ENCODE assay signal across 1 cellular context in the genomic region with DNA sequence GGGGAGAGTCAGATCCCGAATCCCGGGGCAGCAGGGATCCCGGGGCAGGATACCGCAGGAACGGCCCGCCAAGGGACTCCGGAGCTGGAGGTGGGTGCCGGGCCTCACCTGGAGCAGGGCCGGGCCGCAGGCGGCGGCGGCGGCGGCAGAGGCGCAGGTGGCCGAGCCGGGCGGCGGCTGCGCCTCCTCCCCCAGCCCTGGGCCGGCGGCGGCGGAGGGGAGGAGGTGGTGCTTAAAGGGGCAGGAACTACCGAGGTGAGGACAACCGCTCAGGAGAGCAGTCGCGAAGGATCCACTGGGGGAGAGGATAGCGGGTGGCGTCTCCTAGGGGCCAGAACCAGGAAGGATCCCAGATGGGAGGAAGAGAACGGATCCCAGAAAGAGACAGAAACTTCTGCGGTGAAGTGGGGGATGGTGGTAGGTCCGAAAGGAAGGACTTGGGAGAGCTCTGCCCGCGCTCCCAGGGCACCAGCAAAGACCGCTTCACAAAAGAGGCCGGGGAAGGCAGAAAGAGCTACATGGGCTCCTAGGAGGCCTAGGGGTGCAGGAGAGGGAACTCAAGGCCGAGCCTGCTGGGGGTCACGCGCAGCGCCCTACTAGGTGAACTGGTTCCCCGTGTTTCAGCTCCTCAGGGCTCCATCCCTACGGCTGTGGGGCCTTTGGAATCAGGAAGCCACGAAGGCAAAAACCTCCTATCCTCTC.
TF ChIP-seq lines count a peak whose summit lies in the region.

No MANE protein-coding gene starts in this region.

TF ChIP-seq in K562, 482 proteins besides CTCF, POLR2A, EP300 and RAD21 (continued from another document and continues in another):
- TF ChIP-seq, protein P1, sequence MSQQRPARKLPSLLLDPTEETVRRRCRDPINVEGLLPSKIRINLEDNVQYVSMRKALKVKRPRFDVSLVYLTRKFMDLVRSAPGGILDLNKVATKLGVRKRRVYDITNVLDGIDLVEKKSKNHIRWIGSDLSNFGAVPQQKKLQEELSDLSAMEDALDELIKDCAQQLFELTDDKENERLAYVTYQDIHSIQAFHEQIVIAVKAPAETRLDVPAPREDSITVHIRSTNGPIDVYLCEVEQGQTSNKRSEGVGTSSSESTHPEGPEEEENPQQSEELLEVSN (IDR thresholded peaks at IDR 0.05; ENCODE audit: borderline replicate concordance in 1 of 2, extremely low read depth in 1 of 2, insufficient read depth in 1 of 2, insufficient read length in 1 of 2, low read depth in 1 of 2, low read length in 1 of 2, poor library complexity in 1 of 2, severe bottlenecking in 1 of 2): peak in 1 of 2 experiments; percentile 44
- TF ChIP-seq YY1 (IDR thresholded peaks at IDR 0.05; ENCODE audit: borderline replicate concordance in 1 of 3, control insufficient read depth in 1 of 3, extremely low read depth in 1 of 3, insufficient read depth in 3 of 3, insufficient read length in 1 of 3, insufficient replicate concordance in 2 of 3, low read depth in 1 of 3, low read length in 2 of 3): no peak
- TF ChIP-seq, protein P2, sequence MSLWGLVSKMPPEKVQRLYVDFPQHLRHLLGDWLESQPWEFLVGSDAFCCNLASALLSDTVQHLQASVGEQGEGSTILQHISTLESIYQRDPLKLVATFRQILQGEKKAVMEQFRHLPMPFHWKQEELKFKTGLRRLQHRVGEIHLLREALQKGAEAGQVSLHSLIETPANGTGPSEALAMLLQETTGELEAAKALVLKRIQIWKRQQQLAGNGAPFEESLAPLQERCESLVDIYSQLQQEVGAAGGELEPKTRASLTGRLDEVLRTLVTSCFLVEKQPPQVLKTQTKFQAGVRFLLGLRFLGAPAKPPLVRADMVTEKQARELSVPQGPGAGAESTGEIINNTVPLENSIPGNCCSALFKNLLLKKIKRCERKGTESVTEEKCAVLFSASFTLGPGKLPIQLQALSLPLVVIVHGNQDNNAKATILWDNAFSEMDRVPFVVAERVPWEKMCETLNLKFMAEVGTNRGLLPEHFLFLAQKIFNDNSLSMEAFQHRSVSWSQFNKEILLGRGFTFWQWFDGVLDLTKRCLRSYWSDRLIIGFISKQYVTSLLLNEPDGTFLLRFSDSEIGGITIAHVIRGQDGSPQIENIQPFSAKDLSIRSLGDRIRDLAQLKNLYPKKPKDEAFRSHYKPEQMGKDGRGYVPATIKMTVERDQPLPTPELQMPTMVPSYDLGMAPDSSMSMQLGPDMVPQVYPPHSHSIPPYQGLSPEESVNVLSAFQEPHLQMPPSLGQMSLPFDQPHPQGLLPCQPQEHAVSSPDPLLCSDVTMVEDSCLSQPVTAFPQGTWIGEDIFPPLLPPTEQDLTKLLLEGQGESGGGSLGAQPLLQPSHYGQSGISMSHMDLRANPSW (CRISPR knock-in tag; IDR thresholded peaks at IDR 0.05): no peak
- peak; percentile 29; the same call in 1 of the 2 replicates for TF ChIP-seq CBFB (CRISPR knock-in tag; IDR thresholded peaks at IDR 0.05)
- peak; percentile 36; the same call in 1 of the 2 replicates for TF ChIP-seq PHF8 (IDR thresholded peaks at IDR 0.05; ENCODE audit: borderline replicate concordance, low read length)
- TF ChIP-seq, protein P3, sequence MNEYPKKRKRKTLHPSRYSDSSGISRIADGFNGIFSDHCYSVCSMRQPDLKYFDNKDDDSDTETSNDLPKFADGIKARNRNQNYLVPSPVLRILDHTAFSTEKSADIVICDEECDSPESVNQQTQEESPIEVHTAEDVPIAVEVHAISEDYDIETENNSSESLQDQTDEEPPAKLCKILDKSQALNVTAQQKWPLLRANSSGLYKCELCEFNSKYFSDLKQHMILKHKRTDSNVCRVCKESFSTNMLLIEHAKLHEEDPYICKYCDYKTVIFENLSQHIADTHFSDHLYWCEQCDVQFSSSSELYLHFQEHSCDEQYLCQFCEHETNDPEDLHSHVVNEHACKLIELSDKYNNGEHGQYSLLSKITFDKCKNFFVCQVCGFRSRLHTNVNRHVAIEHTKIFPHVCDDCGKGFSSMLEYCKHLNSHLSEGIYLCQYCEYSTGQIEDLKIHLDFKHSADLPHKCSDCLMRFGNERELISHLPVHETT (CRISPR knock-in tag; conservative IDR thresholded peaks at IDR 0.05 in 1 of 2, IDR thresholded peaks at IDR 0.05 in 1 of 2): 0 out of 4 replicates have a peak, but pooled peaks of 1 of the 2 experiments have one; percentile 24
- peak; percentile 67; the same call in 1 of the 2 replicates for TF ChIP-seq ZNF263 (CRISPR knock-in tag; IDR thresholded peaks at IDR 0.05; ENCODE audit: borderline replicate concordance)
- peak in 1 of 2 experiments; percentile 27; a peak in 2 of 4 replicates for TF ChIP-seq HDAC1 (IDR thresholded peaks at IDR 0.05)
- no peak for TF ChIP-seq LEF1 (IDR thresholded peaks at IDR 0.05)
- TF ChIP-seq NCOA1 (IDR thresholded peaks at IDR 0.05; ENCODE audit: low read depth): no peak
- TF ChIP-seq ZKSCAN8 (CRISPR knock-in tag; IDR thresholded peaks at IDR 0.05): no peak
- TF ChIP-seq PHTF2 (CRISPR knock-in tag; IDR thresholded peaks at IDR 0.05): no peak
- no peak for TF ChIP-seq ETS2 (tag; IDR thresholded peaks at IDR 0.05; ENCODE audit: borderline replicate concordance, poor library complexity, severe bottlenecking)
- TF ChIP-seq RCOR1 (IDR thresholded peaks at IDR 0.05; ENCODE audit: borderline replicate concordance in 1 of 2, low read depth in 2 of 2, low read length in 2 of 2): peak in 1 of 2 experiments; percentile 63; a peak in 2 of 4 replicates
- TF ChIP-seq, protein P4, sequence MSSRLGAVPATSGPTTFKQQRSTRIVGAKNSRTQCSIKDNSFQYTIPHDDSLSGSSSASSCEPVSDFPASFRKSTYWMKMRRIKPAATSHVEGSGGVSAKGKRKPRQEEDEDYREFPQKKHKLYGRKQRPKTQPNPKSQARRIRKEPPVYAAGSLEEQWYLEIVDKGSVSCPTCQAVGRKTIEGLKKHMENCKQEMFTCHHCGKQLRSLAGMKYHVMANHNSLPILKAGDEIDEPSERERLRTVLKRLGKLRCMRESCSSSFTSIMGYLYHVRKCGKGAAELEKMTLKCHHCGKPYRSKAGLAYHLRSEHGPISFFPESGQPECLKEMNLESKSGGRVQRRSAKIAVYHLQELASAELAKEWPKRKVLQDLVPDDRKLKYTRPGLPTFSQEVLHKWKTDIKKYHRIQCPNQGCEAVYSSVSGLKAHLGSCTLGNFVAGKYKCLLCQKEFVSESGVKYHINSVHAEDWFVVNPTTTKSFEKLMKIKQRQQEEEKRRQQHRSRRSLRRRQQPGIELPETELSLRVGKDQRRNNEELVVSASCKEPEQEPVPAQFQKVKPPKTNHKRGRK (tag; IDR thresholded peaks at IDR 0.05): no peak
- TF ChIP-seq ESRRA (IDR thresholded peaks at IDR 0.05; ENCODE audit: borderline replicate concordance, low read depth): peak; percentile 50; the same call in 1 of the 2 replicates
- TF ChIP-seq TEAD4 (IDR thresholded peaks at IDR 0.05; ENCODE audit: low read length): peak; percentile 28; the same call in 1 of the 2 replicates
- TF ChIP-seq TEAD4 (CRISPR knock-in tag; IDR thresholded peaks at IDR 0.05; ENCODE audit: borderline replicate concordance): no peak
- TF ChIP-seq ZEB2 (IDR thresholded peaks at IDR 0.05): peak; percentile 39; the same call in 1 of the 2 replicates
- no peak for TF ChIP-seq CSDE1 (IDR thresholded peaks at IDR 0.05)
- no peak for TF ChIP-seq PCBP2 (IDR thresholded peaks at IDR 0.05; ENCODE audit: low read depth, low read length, poor library complexity, severe bottlenecking)
- peak; percentile 79 for TF ChIP-seq NBN (IDR thresholded peaks at IDR 0.05; ENCODE audit: low read depth)
- TF ChIP-seq, protein P5, sequence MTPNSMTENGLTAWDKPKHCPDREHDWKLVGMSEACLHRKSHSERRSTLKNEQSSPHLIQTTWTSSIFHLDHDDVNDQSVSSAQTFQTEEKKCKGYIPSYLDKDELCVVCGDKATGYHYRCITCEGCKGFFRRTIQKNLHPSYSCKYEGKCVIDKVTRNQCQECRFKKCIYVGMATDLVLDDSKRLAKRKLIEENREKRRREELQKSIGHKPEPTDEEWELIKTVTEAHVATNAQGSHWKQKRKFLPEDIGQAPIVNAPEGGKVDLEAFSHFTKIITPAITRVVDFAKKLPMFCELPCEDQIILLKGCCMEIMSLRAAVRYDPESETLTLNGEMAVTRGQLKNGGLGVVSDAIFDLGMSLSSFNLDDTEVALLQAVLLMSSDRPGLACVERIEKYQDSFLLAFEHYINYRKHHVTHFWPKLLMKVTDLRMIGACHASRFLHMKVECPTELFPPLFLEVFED (CRISPR knock-in tag; conservative IDR thresholded peaks at IDR 0.05): no peak
- TF ChIP-seq CXXC5 (CRISPR knock-in tag; IDR thresholded peaks at IDR 0.05): peak; percentile 69
- no peak for TF ChIP-seq SRSF3 (IDR thresholded peaks at IDR 0.05; ENCODE audit: insufficient read depth, low read length)
- TF ChIP-seq, protein P6, sequence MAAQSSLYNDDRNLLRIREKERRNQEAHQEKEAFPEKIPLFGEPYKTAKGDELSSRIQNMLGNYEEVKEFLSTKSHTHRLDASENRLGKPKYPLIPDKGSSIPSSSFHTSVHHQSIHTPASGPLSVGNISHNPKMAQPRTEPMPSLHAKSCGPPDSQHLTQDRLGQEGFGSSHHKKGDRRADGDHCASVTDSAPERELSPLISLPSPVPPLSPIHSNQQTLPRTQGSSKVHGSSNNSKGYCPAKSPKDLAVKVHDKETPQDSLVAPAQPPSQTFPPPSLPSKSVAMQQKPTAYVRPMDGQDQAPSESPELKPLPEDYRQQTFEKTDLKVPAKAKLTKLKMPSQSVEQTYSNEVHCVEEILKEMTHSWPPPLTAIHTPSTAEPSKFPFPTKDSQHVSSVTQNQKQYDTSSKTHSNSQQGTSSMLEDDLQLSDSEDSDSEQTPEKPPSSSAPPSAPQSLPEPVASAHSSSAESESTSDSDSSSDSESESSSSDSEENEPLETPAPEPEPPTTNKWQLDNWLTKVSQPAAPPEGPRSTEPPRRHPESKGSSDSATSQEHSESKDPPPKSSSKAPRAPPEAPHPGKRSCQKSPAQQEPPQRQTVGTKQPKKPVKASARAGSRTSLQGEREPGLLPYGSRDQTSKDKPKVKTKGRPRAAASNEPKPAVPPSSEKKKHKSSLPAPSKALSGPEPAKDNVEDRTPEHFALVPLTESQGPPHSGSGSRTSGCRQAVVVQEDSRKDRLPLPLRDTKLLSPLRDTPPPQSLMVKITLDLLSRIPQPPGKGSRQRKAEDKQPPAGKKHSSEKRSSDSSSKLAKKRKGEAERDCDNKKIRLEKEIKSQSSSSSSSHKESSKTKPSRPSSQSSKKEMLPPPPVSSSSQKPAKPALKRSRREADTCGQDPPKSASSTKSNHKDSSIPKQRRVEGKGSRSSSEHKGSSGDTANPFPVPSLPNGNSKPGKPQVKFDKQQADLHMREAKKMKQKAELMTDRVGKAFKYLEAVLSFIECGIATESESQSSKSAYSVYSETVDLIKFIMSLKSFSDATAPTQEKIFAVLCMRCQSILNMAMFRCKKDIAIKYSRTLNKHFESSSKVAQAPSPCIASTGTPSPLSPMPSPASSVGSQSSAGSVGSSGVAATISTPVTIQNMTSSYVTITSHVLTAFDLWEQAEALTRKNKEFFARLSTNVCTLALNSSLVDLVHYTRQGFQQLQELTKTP (IDR thresholded peaks at IDR 0.05; ENCODE audit: low read depth in 1 of 2, partially characterized antibody in 2 of 2): no peak
- no peak for TF ChIP-seq ZNF444 (CRISPR knock-in tag; IDR thresholded peaks at IDR 0.05)
- no peak for TF ChIP-seq CHD4 (IDR thresholded peaks at IDR 0.05; ENCODE audit: insufficient read depth, insufficient replicate concordance, low read depth, low read length, poor library complexity, severe bottlenecking)
- peak; percentile 30 for TF ChIP-seq ETV5 (CRISPR knock-in tag; IDR thresholded peaks at IDR 0.05; ENCODE audit: low read depth)
- TF ChIP-seq, protein P7, sequence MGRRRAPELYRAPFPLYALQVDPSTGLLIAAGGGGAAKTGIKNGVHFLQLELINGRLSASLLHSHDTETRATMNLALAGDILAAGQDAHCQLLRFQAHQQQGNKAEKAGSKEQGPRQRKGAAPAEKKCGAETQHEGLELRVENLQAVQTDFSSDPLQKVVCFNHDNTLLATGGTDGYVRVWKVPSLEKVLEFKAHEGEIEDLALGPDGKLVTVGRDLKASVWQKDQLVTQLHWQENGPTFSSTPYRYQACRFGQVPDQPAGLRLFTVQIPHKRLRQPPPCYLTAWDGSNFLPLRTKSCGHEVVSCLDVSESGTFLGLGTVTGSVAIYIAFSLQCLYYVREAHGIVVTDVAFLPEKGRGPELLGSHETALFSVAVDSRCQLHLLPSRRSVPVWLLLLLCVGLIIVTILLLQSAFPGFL (CRISPR knock-in tag; IDR thresholded peaks at IDR 0.05): 0 out of 2 replicates have a peak, but pooled peaks have one; percentile 33
- TF ChIP-seq PML (IDR thresholded peaks at IDR 0.05; ENCODE audit: low read length): 0 out of 2 replicates have a peak, but pooled peaks have one; percentile 8
- TF ChIP-seq, protein P8, sequence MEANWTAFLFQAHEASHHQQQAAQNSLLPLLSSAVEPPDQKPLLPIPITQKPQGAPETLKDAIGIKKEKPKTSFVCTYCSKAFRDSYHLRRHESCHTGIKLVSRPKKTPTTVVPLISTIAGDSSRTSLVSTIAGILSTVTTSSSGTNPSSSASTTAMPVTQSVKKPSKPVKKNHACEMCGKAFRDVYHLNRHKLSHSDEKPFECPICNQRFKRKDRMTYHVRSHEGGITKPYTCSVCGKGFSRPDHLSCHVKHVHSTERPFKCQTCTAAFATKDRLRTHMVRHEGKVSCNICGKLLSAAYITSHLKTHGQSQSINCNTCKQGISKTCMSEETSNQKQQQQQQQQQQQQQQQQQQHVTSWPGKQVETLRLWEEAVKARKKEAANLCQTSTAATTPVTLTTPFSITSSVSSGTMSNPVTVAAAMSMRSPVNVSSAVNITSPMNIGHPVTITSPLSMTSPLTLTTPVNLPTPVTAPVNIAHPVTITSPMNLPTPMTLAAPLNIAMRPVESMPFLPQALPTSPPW (CRISPR knock-in tag; IDR thresholded peaks at IDR 0.05): peak; percentile 81
- TF ChIP-seq LCOR (CRISPR knock-in tag; IDR thresholded peaks at IDR 0.05): 0 out of 2 replicates have a peak, but pooled peaks have one; percentile 48
- TF ChIP-seq, protein P9, sequence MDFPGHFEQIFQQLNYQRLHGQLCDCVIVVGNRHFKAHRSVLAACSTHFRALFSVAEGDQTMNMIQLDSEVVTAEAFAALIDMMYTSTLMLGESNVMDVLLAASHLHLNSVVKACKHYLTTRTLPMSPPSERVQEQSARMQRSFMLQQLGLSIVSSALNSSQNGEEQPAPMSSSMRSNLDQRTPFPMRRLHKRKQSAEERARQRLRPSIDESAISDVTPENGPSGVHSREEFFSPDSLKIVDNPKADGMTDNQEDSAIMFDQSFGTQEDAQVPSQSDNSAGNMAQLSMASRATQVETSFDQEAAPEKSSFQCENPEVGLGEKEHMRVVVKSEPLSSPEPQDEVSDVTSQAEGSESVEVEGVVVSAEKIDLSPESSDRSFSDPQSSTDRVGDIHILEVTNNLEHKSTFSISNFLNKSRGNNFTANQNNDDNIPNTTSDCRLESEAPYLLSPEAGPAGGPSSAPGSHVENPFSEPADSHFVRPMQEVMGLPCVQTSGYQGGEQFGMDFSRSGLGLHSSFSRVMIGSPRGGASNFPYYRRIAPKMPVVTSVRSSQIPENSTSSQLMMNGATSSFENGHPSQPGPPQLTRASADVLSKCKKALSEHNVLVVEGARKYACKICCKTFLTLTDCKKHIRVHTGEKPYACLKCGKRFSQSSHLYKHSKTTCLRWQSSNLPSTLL (IDR thresholded peaks at IDR 0.05): peak; percentile 85; the same call in 1 of the 2 replicates
- no peak for TF ChIP-seq ETV1 (tag; conservative IDR thresholded peaks at IDR 0.05; ENCODE audit: low read depth)
- 0 out of 2 replicates have a peak, but pooled peaks have one; percentile 54 for TF ChIP-seq HDGF (IDR thresholded peaks at IDR 0.05)
- TF ChIP-seq GATAD2A (IDR thresholded peaks at IDR 0.05): peak; percentile 38; the same call in 1 of the 2 replicates
